In genomic region chr5:142911170-142911569, GRCh38 we compare ENCODE assay signal across 29 cellular contexts.
"Had no signal": no experiment of that assay in that cellular context is flagged by ENCODE, and none has a peak within 500 bp of the region (broad histone marks: within the 10 kb centered on the region; RNA-seq: fewer than 3 reads in every experiment).

No MANE protein-coding gene starts in this region.

- H3K4me3 ChIP-seq: ascending aorta, cardiac muscle cell, heart right ventricle, right atrium auricular region, spleen, thoracic aorta, uterus had no signal

- H3K4me2 ChIP-seq: SK-N-SH had no signal

- H3K4me1 ChIP-seq: ascending aorta, foreskin keratinocyte, parathyroid adenoma, right atrium auricular region, spleen, uterus had no signal

- H3K79me2 ChIP-seq: parathyroid adenoma had no signal

- H3K27me3 Mint-ChIP-seq: activated CD4-positive, alpha-beta memory T cell treated with anti-CD3 and anti-CD28 coated beads, Interleukin-2, amount 10 ng/mL, durations not matched to agents 7 days and 5 days; activated CD4-positive, alpha-beta T cell treated with anti-CD3 and anti-CD28 coated beads, Interleukin-2, amount 10 ng/mL, durations not matched to agents 7 days and 5 days; activated naive CD8-positive, alpha-beta T cell treated with anti-CD3 and anti-CD28 coated beads, Interleukin-2, amount 10 ng/mL, durations not matched to agents 7 days and 5 days; brain; stimulated activated naive CD8-positive, alpha-beta T cell treated with anti-CD3 and anti-CD28 coated beads, Interleukin-15, Interleukin-2, amounts not matched to agents 100 ng/mL and 50 ng/mL, for 24 hours had no signal

- H2AFZ ChIP-seq: parathyroid adenoma had no signal

- DNase-seq: activated CD4-positive, alpha-beta memory T cell treated with anti-CD3 and anti-CD28 coated beads, Interleukin-2, amount 10 ng/mL, durations not matched to agents 7 days and 5 days; activated CD4-positive, alpha-beta T cell treated with anti-CD3 and anti-CD28 coated beads, Interleukin-2, amount 10 ng/mL, durations not matched to agents 7 days and 5 days; activated CD4-positive, CD25-positive, alpha-beta regulatory T cell treated with anti-CD3 and anti-CD28 coated beads, Interleukin-2, amount 50 U/mL, for 72 hours; activated effector memory CD4-positive, alpha-beta T cell treated with Interleukin-2 at 50 U/mL for 16 hours; activated naive CD4-positive, alpha-beta T cell treated with anti-CD3 and anti-CD28 coated beads for 36 hours; activated naive CD8-positive, alpha-beta T cell treated with anti-CD3 and anti-CD28 coated beads, Interleukin-2, amount 10 ng/mL, durations not matched to agents 7 days and 5 days; cortex of kidney; foreskin keratinocyte; heart right ventricle; left ventricle myocardium superior; mammary epithelial cell; nucleus accumbens; SK-N-SH; spleen; stimulated activated CD4-positive, alpha-beta T cell treated with anti-CD3 and anti-CD28 coated beads, Interleukin-2, amount 100 ng/mL, for 48 hours; SW 1271; T-helper 2 cell; trophoblast cell; uterus had no signal

- H3K4me3 Mint-ChIP-seq: activated CD4-positive, alpha-beta memory T cell treated with anti-CD3 and anti-CD28 coated beads, Interleukin-2, amount 10 ng/mL, durations not matched to agents 7 days and 5 days; activated CD4-positive, alpha-beta T cell treated with anti-CD3 and anti-CD28 coated beads, Interleukin-2, amount 10 ng/mL, durations not matched to agents 7 days and 5 days; activated naive CD4-positive, alpha-beta T cell treated with anti-CD3 and anti-CD28 coated beads for 36 hours; activated naive CD8-positive, alpha-beta T cell treated with anti-CD3 and anti-CD28 coated beads, Interleukin-2, amount 10 ng/mL, durations not matched to agents 7 days and 5 days; brain; neural crest cell; stimulated activated naive CD8-positive, alpha-beta T cell treated with anti-CD3 and anti-CD28 coated beads, Interleukin-15, Interleukin-2, amounts not matched to agents 100 ng/mL and 50 ng/mL, for 24 hours had no signal

- FAIRE-seq: islet of Langerhans had no signal

- H3K4me1 Mint-ChIP-seq: activated CD4-positive, alpha-beta memory T cell treated with anti-CD3 and anti-CD28 coated beads, Interleukin-2, amount 10 ng/mL, durations not matched to agents 7 days and 5 days; activated CD4-positive, alpha-beta T cell treated with anti-CD3 and anti-CD28 coated beads, Interleukin-2, amount 10 ng/mL, durations not matched to agents 7 days and 5 days; activated naive CD8-positive, alpha-beta T cell treated with anti-CD3 and anti-CD28 coated beads, Interleukin-2, amount 10 ng/mL, durations not matched to agents 7 days and 5 days had no signal

- H3K9me3 Mint-ChIP-seq: activated CD4-positive, alpha-beta memory T cell treated with anti-CD3 and anti-CD28 coated beads, Interleukin-2, amount 10 ng/mL, durations not matched to agents 7 days and 5 days; activated CD4-positive, alpha-beta T cell treated with anti-CD3 and anti-CD28 coated beads, Interleukin-2, amount 10 ng/mL, durations not matched to agents 7 days and 5 days; activated naive CD4-positive, alpha-beta T cell treated with anti-CD3 and anti-CD28 coated beads for 36 hours; activated naive CD8-positive, alpha-beta T cell treated with anti-CD3 and anti-CD28 coated beads, Interleukin-2, amount 10 ng/mL, durations not matched to agents 7 days and 5 days; brain; stimulated activated naive CD8-positive, alpha-beta T cell treated with anti-CD3 and anti-CD28 coated beads, Interleukin-15, Interleukin-2, amounts not matched to agents 100 ng/mL and 50 ng/mL, for 24 hours had no signal

- H3K27ac Mint-ChIP-seq: activated CD4-positive, alpha-beta memory T cell treated with anti-CD3 and anti-CD28 coated beads, Interleukin-2, amount 10 ng/mL, durations not matched to agents 7 days and 5 days; activated CD4-positive, alpha-beta T cell treated with anti-CD3 and anti-CD28 coated beads, Interleukin-2, amount 10 ng/mL, durations not matched to agents 7 days and 5 days; activated naive CD4-positive, alpha-beta T cell treated with anti-CD3 and anti-CD28 coated beads for 36 hours; activated naive CD8-positive, alpha-beta T cell treated with anti-CD3 and anti-CD28 coated beads, Interleukin-2, amount 10 ng/mL, durations not matched to agents 7 days and 5 days; brain; stimulated activated naive CD8-positive, alpha-beta T cell treated with anti-CD3 and anti-CD28 coated beads, Interleukin-15, Interleukin-2, amounts not matched to agents 100 ng/mL and 50 ng/mL, for 24 hours had no signal

- H3K27ac ChIP-seq: ascending aorta, cardiac muscle cell, foreskin keratinocyte, parathyroid adenoma, right atrium auricular region, spleen, thoracic aorta, uterus had no signal

- ATAC-seq: esophagus mucosa, foreskin keratinocyte, heart right ventricle, left ventricle myocardium superior had no signal

- H3K36me3 ChIP-seq: uterus had no signal

- H3K9ac ChIP-seq: parathyroid adenoma, SK-N-SH had no signal

- H3K9me3 ChIP-seq: ascending aorta, heart right ventricle, right atrium auricular region, SK-N-SH, spleen, thoracic aorta, uterus had no signal

- H3K27me3 ChIP-seq: ascending aorta, cardiac muscle cell, foreskin keratinocyte, heart right ventricle, right atrium auricular region, spleen, uterus had no signal
